Comparison of ENCODE assay signal across 8 cellular contexts in genomic region chr12:120710805-120711296, GRCh38. TPM values are rescaled to one million over a fixed set of nuclear protein-coding genes. Genes with fewer than 3 reads are reported as not detected.
A peak's percentile ranks its signal among the peaks of the same experiment; 100 is the strongest.
DNase-seq lines count a peak whose midpoint lies in the region; ATAC-seq, FAIRE-seq and TF ChIP-seq lines count a peak whose summit lies in the region.

No MANE protein-coding gene starts in this region.

- peak overlapping the region; percentile 86 to 91 for H3K4me3 ChIP-seq in mesenchymal stem cell (ENCODE audit: insufficient read depth in 1 of 2, low read depth in 1 of 2, low read length in 2 of 2)
- H3K4me3 ChIP-seq in transverse colon: peak overlapping the region; percentile 60 to 97 (median 84)

- peak overlapping the region; percentile 91 for H3K9ac ChIP-seq in mesenchymal stem cell (ENCODE audit: low read length)

- peak overlapping the region; percentile 78 for H4K8ac ChIP-seq in mesenchymal stem cell (ENCODE audit: low read length)

- under 1% methylated on average over 31 of the region's 31 CpGs for WGBS in mesenchymal stem cell
- 0% methylated on average over 28 of the region's 31 CpGs; no CpG with 5 or more reads in 1 of the 2 donors for WGBS in transverse colon (ENCODE audit: low coverage in 1 of 2), 2 donors

- H3K4me1 ChIP-seq in mesenchymal stem cell (ENCODE audit: control insufficient read depth, insufficient read depth, low read depth, low read length) (peaks cover 11% of the 10 kb centered on the region), transverse colon (peaks cover 7 to 24% (median 18%) of the 10 kb centered on the region in 4 donors)

- H3K4me1 Mint-ChIP-seq in T-helper 1 cell treated with Interleukin-12 subunit alpha and Interleukin-12 subunit beta and Interleukin-4 antibody, amounts not matched to agents 30 μg/mL and 1 μg/mL, for 36 hours (ENCODE audit: low read depth): peaks cover 30% of the 10 kb centered on the region

- H2BK12ac ChIP-seq in mesenchymal stem cell (ENCODE audit: low read length in 2 of 2): no peak overlapping the region

- no peak for FAIRE-seq in RCC 7860 (lab: Jason Lieb, UNC)

- H3K4me3 Mint-ChIP-seq in T-helper 1 cell treated with Interleukin-12 subunit alpha and Interleukin-12 subunit beta and Interleukin-4 antibody, amounts not matched to agents 30 μg/mL and 1 μg/mL, for 36 hours: peak overlapping the region; percentile 93

- peak overlapping the region; percentile 92 for H2BK120ac ChIP-seq in mesenchymal stem cell (ENCODE audit: low read depth, low read length)

- no peak overlapping the region for H3K14ac ChIP-seq in mesenchymal stem cell (ENCODE audit: low read length in 2 of 2)

- H3K27me3 ChIP-seq in mesenchymal stem cell (ENCODE audit: control insufficient read depth in 1 of 2, insufficient read depth in 1 of 2, low read length in 2 of 2) (no peaks in the 10 kb centered on the region), transverse colon (no peaks in the 10 kb centered on the region)

- H3K4ac ChIP-seq in mesenchymal stem cell (ENCODE audit: low read depth in 1 of 2, low read length in 2 of 2): peak overlapping the region; percentile 83

- peak overlapping the region; percentile 67 to 68 for H3K18ac ChIP-seq in mesenchymal stem cell (ENCODE audit: low read depth in 1 of 2, low read length in 2 of 2)

- H3K4me2 ChIP-seq in mesenchymal stem cell (ENCODE audit: low read length, poor library complexity, severe bottlenecking): peak overlapping the region; percentile 89

- no peak overlapping the region for H2AK5ac ChIP-seq in mesenchymal stem cell (ENCODE audit: low read length, severe bottlenecking)

- peak; percentile 47 for ATAC-seq in HG03066 (IDR thresholded peaks at IDR 0.05; ENCODE audit: low read depth, unreplicated experiment)

- H3K9me3 Mint-ChIP-seq in T-helper 1 cell treated with Interleukin-12 subunit alpha and Interleukin-12 subunit beta and Interleukin-4 antibody, amounts not matched to agents 30 μg/mL and 1 μg/mL, for 36 hours: no peaks in the 10 kb centered on the region

- no peak for TF ChIP-seq CTCF in transverse colon (IDR thresholded peaks at IDR 0.05)

- peaks cover 15% of the 10 kb centered on the region for H3K79me1 ChIP-seq in mesenchymal stem cell (replicated peaks; ENCODE audit: low read length, poor library complexity, severe bottlenecking)

- TF ChIP-seq POLR2A in transverse colon (IDR thresholded peaks at IDR 0.05): no peak

- H4K91ac ChIP-seq in mesenchymal stem cell (ENCODE audit: low read length): peak overlapping the region; percentile 5

- H2BK15ac ChIP-seq in mesenchymal stem cell (ENCODE audit: low read depth, poor library complexity, severe bottlenecking): no peak overlapping the region

- H3K36me3 ChIP-seq in mesenchymal stem cell (ENCODE audit: control insufficient read depth in 1 of 2, insufficient read depth in 2 of 2, low read depth in 1 of 2, low read length in 2 of 2) (peaks cover 16 to 32% of the 10 kb centered on the region in 2 experiments), transverse colon (no peaks in the 10 kb centered on the region)

- peak overlapping the region; percentile 76 for H2AFZ ChIP-seq in mesenchymal stem cell (ENCODE audit: low read depth, low read length)

- peak overlapping the region; percentile 84 for H3K27ac Mint-ChIP-seq in T-helper 1 cell treated with Interleukin-12 subunit alpha and Interleukin-12 subunit beta and Interleukin-4 antibody, amounts not matched to agents 30 μg/mL and 1 μg/mL, for 36 hours

- peak; percentile 49 for DNase-seq in activated CD4-positive, CD25-positive, alpha-beta regulatory T cell treated with anti-CD3 and anti-CD28 coated beads, Interleukin-2, amount 50 U/mL, for 72 hours
- no peak for DNase-seq in activated CD4-positive, CD25-positive, alpha-beta regulatory T cell (lab: John Stamatoyannopoulos, UW)
- peak; percentile 23 for DNase-seq in dermis blood vessel endothelial cell
- DNase-seq in mesenchymal stem cell: peak; percentile 18
- peak; percentile 42 for DNase-seq in transverse colon
- DNase-seq in RCC 7860 (ENCODE audit: low spot score): no peak

- H3K9me3 ChIP-seq in mesenchymal stem cell (ENCODE audit: control insufficient read depth, low read length) (no peaks in the 10 kb centered on the region), transverse colon (no peaks in the 10 kb centered on the region)

- H3K36me3 Mint-ChIP-seq in T-helper 1 cell treated with Interleukin-12 subunit alpha and Interleukin-12 subunit beta and Interleukin-4 antibody, amounts not matched to agents 30 μg/mL and 1 μg/mL, for 36 hours (ENCODE audit: low read depth): peaks cover 9% of the 10 kb centered on the region

- no peak overlapping the region for H2BK5ac ChIP-seq in mesenchymal stem cell (ENCODE audit: low read depth, low read length, poor library complexity, severe bottlenecking)

- intact Hi-C loops in transverse colon (cut with DNase I; ENCODE audit: low total_unique reads): loop anchor here (5.0 to 10.0 kb wide), 2 partner anchors 64 to 126 kb away; partner anchors contain the start of gene POP5

- no peak for TF ChIP-seq EP300 in transverse colon (IDR thresholded peaks at IDR 0.05; ENCODE audit: low read depth)

- H3K23ac ChIP-seq in mesenchymal stem cell (ENCODE audit: low read length in 2 of 2): peak overlapping the region in 1 of 2 experiments; percentile 47

- H3K27me3 Mint-ChIP-seq in T-helper 1 cell treated with Interleukin-12 subunit alpha and Interleukin-12 subunit beta and Interleukin-4 antibody, amounts not matched to agents 30 μg/mL and 1 μg/mL, for 36 hours (ENCODE audit: low read depth): no peaks in the 10 kb centered on the region

- in situ Hi-C loops in transverse colon (cut with MboI; ENCODE audit: low pct_ligation_motif_present in 1 of 4, low pct_unique_long_range_greater_than_20kb in 1 of 4, low sequenced_read_pairs in 3 of 4): loop anchor here in 3 of 4 donors (5.0 to 10.0 kb wide), 4 partner anchors 64 to 126 kb away; partner anchors contain the start of genes CABP1 (in 2 of the 3) and POP5 (in 1 of the 3)

- peak overlapping the region; percentile 47 for H3K27ac ChIP-seq in mesenchymal stem cell (ENCODE audit: low read length, poor library complexity, severe bottlenecking)
- H3K27ac ChIP-seq in transverse colon: peak overlapping the region; percentile 89 to 96 (median 91)

RNA-seq across cellular contexts. Expression of gene UNC119B, which starts 0.6 kb away (rescaled TPM):
- total RNA-seq in dermis blood vessel endothelial cell: 22.1 and 35.1 TPM in 2 replicates
- 14.0 TPM for polyA plus RNA-seq in mesenchymal stem cell (2013, experiment 1 of 2)
- polyA plus RNA-seq in mesenchymal stem cell (2013, experiment 2 of 2): 13.8 TPM
- total RNA-seq in transverse colon: 10 to 100 TPM in 3 of 4 donors, 1 to 10 TPM in 1; 9.8 to 25.4 (median 21.5) TPM

RNA-seq across cellular contexts. Expression of gene ACADS, which starts 14.8 kb away (rescaled TPM):
- total RNA-seq in dermis blood vessel endothelial cell (24.7 and 31.0 TPM in 2 replicates), transverse colon (100 to 1,000 TPM; 224 to 338 (median 297) TPM)
- 3.6 TPM for polyA plus RNA-seq in mesenchymal stem cell (2013, experiment 1 of 2)
- 3.7 TPM for polyA plus RNA-seq in mesenchymal stem cell (2013, experiment 2 of 2)

RNA-seq across cellular contexts. Expression of gene MLEC, which starts 23.9 kb away (rescaled TPM):
- total RNA-seq in dermis blood vessel endothelial cell (46.5 and 75.1 TPM in 2 replicates), transverse colon (100 to 1,000 TPM in 3 of 4 donors, 10 to 100 TPM in 1; 75.6 to 153 (median 130) TPM)
- polyA plus RNA-seq in mesenchymal stem cell (2013, experiment 1 of 2): 87.1 TPM
- polyA plus RNA-seq in mesenchymal stem cell (2013, experiment 2 of 2): 87.6 TPM

Comparison
In these comparisons a context has a peak if more than half of its experiments do, and no peak if none do; other contexts are left out.
1. DNase-seq: peak in activated CD4-positive, CD25-positive, alpha-beta regulatory T cell treated with anti-CD3 and anti-CD28 coated beads, Interleukin-2, amount 50 U/mL, for 72 hours (single experiment), dermis blood vessel endothelial cell (single experiment), mesenchymal stem cell (single experiment) and transverse colon (single experiment); none in activated CD4-positive, CD25-positive, alpha-beta regulatory T cell (0 of 4) and RCC 7860 (single experiment).